1 cellular context compared by ENCODE assay signal in the genomic region with DNA sequence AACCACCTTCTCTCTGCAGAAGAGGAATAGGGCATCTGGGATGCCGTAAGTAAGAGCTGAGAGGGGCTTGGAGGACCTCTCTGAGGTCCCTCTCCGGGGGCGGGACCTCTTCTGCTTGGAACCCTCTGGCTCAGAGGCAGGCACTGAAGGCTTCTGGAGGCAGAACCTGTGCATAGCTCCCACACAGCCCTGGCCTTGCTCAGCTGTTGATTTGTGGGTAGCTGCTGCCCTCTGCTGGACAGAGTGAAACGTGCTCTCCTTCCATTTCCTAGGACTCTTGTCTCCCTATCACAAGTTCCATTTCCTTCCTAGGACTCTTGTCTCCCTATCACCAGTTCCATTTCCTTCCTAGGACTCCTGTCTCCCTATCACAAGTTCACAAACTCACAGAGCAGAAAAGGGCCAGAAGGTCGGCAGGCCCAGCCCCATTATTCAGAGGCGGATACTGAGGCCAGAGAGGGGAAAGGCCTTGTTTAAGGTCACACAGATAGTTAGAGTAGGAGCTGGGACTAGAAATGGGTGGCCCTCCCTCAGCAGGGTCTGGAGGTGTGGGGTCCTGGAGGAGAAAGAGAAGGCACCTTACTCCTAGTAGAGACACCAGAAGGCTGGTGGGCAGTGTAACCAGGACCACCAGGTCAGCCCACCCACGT.
TF ChIP-seq lines count a peak whose summit lies in the region.

No MANE protein-coding gene starts in this region.

TF ChIP-seq in HepG2, 621 proteins besides CTCF, POLR2A, EP300 and RAD21 (continued from another document and continues in another):
- TF ChIP-seq, protein P1, sequence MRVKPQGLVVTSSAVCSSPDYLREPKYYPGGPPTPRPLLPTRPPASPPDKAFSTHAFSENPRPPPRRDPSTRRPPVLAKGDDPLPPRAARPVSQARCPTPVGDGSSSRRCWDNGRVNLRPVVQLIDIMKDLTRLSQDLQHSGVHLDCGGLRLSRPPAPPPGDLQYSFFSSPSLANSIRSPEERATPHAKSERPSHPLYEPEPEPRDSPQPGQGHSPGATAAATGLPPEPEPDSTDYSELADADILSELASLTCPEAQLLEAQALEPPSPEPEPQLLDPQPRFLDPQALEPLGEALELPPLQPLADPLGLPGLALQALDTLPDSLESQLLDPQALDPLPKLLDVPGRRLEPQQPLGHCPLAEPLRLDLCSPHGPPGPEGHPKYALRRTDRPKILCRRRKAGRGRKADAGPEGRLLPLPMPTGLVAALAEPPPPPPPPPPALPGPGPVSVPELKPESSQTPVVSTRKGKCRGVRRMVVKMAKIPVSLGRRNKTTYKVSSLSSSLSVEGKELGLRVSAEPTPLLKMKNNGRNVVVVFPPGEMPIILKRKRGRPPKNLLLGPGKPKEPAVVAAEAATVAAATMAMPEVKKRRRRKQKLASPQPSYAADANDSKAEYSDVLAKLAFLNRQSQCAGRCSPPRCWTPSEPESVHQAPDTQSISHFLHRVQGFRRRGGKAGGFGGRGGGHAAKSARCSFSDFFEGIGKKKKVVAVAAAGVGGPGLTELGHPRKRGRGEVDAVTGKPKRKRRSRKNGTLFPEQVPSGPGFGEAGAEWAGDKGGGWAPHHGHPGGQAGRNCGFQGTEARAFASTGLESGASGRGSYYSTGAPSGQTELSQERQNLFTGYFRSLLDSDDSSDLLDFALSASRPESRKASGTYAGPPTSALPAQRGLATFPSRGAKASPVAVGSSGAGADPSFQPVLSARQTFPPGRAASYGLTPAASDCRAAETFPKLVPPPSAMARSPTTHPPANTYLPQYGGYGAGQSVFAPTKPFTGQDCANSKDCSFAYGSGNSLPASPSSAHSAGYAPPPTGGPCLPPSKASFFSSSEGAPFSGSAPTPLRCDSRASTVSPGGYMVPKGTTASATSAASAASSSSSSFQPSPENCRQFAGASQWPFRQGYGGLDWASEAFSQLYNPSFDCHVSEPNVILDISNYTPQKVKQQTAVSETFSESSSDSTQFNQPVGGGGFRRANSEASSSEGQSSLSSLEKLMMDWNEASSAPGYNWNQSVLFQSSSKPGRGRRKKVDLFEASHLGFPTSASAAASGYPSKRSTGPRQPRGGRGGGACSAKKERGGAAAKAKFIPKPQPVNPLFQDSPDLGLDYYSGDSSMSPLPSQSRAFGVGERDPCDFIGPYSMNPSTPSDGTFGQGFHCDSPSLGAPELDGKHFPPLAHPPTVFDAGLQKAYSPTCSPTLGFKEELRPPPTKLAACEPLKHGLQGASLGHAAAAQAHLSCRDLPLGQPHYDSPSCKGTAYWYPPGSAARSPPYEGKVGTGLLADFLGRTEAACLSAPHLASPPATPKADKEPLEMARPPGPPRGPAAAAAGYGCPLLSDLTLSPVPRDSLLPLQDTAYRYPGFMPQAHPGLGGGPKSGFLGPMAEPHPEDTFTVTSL (CRISPR knock-in tag; IDR thresholded peaks at IDR 0.05; ENCODE audit: borderline replicate concordance) = no peak
- TF ChIP-seq ZNF605 (CRISPR knock-in tag; IDR thresholded peaks at IDR 0.05) (no peak), HCFC1 (IDR thresholded peaks at IDR 0.05; ENCODE audit: low read depth, low read length) (no peak), MIXL1 (CRISPR knock-in tag; IDR thresholded peaks at IDR 0.05) (0 out of 2 replicates have a peak, but pooled peaks have one; percentile 38), ZNF121 (CRISPR knock-in tag; IDR thresholded peaks at IDR 0.05) (no peak), U2AF1 (optimal IDR thresholded peaks at IDR 0.05; ENCODE audit: low read depth, low read length) (no peak), ZNF552 (CRISPR knock-in tag; IDR thresholded peaks at IDR 0.05; ENCODE audit: borderline replicate concordance) (no peak), ZNF430 (CRISPR knock-in tag; IDR thresholded peaks at IDR 0.05) (no peak), CHD4 (IDR thresholded peaks at IDR 0.05; ENCODE audit: borderline replicate concordance, low read length) (no peak), ZNF329 (CRISPR knock-in tag; IDR thresholded peaks at IDR 0.05; ENCODE audit: low read depth) (no peak), SYNCRIP (IDR thresholded peaks at IDR 0.05; ENCODE audit: insufficient read depth, low read depth, low read length) (no peak), ZNF747 (CRISPR knock-in tag; IDR thresholded peaks at IDR 0.05; ENCODE audit: borderline replicate concordance) (no peak), SOX6 (IDR thresholded peaks at IDR 0.05) (no peak), SOX6 (CRISPR knock-in tag; IDR thresholded peaks at IDR 0.05) (no peak), MTF1 (CRISPR knock-in tag; IDR thresholded peaks at IDR 0.05) (no peak), ZBTB42 (CRISPR knock-in tag; IDR thresholded peaks at IDR 0.05) (no peak), ZNF713 (CRISPR knock-in tag; IDR thresholded peaks at IDR 0.05) (no peak), ERF (CRISPR knock-in tag; IDR thresholded peaks at IDR 0.05) (0 out of 2 replicates have a peak, but pooled peaks have one; percentile 26), THAP11 (CRISPR knock-in tag; IDR thresholded peaks at IDR 0.05) (no peak), ZNF564 (CRISPR knock-in tag; IDR thresholded peaks at IDR 0.05) (no peak), SMARCC2 (IDR thresholded peaks at IDR 0.05) (no peak), NRL (CRISPR knock-in tag; IDR thresholded peaks at IDR 0.05; ENCODE audit: borderline replicate concordance) (no peak), ATF7 (IDR thresholded peaks at IDR 0.05) (no peak), ATF7 (CRISPR knock-in tag; IDR thresholded peaks at IDR 0.05) (no peak), HDAC1 (CRISPR knock-in tag; IDR thresholded peaks at IDR 0.05) (no peak), ZNF570 (CRISPR knock-in tag; IDR thresholded peaks at IDR 0.05; ENCODE audit: borderline replicate concordance) (no peak)
- TF ChIP-seq, protein P2, sequence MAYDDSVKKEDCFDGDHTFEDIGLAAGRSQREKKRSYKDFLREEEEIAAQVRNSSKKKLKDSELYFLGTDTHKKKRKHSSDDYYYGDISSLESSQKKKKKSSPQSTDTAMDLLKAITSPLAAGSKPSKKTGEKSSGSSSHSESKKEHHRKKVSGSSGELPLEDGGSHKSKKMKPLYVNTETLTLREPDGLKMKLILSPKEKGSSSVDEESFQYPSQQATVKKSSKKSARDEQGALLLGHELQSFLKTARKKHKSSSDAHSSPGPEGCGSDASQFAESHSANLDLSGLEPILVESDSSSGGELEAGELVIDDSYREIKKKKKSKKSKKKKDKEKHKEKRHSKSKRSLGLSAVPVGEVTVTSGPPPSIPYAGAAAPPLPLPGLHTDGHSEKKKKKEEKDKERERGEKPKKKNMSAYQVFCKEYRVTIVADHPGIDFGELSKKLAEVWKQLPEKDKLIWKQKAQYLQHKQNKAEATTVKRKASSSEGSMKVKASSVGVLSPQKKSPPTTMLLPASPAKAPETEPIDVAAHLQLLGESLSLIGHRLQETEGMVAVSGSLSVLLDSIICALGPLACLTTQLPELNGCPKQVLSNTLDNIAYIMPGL (CRISPR knock-in tag; IDR thresholded peaks at IDR 0.05; ENCODE audit: borderline replicate concordance in 1 of 2, low read depth in 1 of 2) = peak in 1 of 2 experiments; percentile 46; a peak in 1 of 4 replicates
- TF ChIP-seq, protein P3, sequence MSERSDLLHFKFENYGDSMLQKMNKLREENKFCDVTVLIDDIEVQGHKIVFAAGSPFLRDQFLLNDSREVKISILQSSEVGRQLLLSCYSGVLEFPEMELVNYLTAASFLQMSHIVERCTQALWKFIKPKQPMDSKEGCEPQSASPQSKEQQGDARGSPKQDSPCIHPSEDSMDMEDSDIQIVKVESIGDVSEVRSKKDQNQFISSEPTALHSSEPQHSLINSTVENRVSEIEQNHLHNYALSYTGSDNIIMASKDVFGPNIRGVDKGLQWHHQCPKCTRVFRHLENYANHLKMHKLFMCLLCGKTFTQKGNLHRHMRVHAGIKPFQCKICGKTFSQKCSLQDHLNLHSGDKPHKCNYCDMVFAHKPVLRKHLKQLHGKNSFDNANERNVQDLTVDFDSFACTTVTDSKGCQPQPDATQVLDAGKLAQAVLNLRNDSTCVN (CRISPR knock-in tag; IDR thresholded peaks at IDR 0.05; ENCODE audit: borderline replicate concordance) = no peak
- TF ChIP-seq, protein P4, sequence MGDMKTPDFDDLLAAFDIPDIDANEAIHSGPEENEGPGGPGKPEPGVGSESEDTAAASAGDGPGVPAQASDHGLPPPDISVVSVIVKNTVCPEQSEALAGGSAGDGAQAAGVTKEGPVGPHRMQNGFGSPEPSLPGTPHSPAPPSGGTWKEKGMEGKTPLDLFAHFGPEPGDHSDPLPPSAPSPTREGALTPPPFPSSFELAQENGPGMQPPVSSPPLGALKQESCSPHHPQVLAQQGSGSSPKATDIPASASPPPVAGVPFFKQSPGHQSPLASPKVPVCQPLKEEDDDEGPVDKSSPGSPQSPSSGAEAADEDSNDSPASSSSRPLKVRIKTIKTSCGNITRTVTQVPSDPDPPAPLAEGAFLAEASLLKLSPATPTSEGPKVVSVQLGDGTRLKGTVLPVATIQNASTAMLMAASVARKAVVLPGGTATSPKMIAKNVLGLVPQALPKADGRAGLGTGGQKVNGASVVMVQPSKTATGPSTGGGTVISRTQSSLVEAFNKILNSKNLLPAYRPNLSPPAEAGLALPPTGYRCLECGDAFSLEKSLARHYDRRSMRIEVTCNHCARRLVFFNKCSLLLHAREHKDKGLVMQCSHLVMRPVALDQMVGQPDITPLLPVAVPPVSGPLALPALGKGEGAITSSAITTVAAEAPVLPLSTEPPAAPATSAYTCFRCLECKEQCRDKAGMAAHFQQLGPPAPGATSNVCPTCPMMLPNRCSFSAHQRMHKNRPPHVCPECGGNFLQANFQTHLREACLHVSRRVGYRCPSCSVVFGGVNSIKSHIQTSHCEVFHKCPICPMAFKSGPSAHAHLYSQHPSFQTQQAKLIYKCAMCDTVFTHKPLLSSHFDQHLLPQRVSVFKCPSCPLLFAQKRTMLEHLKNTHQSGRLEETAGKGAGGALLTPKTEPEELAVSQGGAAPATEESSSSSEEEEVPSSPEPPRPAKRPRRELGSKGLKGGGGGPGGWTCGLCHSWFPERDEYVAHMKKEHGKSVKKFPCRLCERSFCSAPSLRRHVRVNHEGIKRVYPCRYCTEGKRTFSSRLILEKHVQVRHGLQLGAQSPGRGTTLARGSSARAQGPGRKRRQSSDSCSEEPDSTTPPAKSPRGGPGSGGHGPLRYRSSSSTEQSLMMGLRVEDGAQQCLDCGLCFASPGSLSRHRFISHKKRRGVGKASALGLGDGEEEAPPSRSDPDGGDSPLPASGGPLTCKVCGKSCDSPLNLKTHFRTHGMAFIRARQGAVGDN (CRISPR knock-in tag; IDR thresholded peaks at IDR 0.05) = 0 out of 2 replicates have a peak, but pooled peaks have one; percentile 17
- TF ChIP-seq, protein P5, sequence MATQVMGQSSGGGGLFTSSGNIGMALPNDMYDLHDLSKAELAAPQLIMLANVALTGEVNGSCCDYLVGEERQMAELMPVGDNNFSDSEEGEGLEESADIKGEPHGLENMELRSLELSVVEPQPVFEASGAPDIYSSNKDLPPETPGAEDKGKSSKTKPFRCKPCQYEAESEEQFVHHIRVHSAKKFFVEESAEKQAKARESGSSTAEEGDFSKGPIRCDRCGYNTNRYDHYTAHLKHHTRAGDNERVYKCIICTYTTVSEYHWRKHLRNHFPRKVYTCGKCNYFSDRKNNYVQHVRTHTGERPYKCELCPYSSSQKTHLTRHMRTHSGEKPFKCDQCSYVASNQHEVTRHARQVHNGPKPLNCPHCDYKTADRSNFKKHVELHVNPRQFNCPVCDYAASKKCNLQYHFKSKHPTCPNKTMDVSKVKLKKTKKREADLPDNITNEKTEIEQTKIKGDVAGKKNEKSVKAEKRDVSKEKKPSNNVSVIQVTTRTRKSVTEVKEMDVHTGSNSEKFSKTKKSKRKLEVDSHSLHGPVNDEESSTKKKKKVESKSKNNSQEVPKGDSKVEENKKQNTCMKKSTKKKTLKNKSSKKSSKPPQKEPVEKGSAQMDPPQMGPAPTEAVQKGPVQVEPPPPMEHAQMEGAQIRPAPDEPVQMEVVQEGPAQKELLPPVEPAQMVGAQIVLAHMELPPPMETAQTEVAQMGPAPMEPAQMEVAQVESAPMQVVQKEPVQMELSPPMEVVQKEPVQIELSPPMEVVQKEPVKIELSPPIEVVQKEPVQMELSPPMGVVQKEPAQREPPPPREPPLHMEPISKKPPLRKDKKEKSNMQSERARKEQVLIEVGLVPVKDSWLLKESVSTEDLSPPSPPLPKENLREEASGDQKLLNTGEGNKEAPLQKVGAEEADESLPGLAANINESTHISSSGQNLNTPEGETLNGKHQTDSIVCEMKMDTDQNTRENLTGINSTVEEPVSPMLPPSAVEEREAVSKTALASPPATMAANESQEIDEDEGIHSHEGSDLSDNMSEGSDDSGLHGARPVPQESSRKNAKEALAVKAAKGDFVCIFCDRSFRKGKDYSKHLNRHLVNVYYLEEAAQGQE (IDR thresholded peaks at IDR 0.05; ENCODE audit: borderline replicate concordance in 1 of 2, low read depth in 1 of 2, low read length in 2 of 2) = no peak
- TF ChIP-seq, protein P6, sequence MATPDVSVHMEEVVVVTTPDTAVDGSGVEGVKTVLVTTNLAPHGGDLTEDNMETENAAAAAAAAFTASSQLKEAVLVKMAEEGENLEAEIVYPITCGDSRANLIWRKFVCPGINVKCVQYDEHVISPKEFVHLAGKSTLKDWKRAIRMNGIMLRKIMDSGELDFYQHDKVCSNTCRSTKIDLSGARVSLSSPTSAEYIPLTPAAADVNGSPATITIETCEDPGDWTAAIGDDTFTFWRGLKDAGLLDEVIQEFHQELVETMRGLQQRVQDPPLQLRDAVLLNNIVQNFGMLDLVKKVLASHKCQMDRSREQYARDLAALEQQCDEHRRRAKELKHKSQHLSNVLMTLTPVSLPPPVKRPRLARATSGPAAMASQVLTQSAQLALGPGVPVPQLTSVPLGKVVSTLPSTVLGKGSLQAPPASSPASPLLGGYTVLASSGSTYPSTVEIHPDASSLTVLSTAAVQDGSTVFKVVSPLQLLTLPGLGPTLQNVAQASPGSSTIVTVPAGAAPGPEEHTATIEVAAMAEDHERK (CRISPR knock-in tag; IDR thresholded peaks at IDR 0.05; ENCODE audit: low read depth) = no peak
- TF ChIP-seq, protein P7, sequence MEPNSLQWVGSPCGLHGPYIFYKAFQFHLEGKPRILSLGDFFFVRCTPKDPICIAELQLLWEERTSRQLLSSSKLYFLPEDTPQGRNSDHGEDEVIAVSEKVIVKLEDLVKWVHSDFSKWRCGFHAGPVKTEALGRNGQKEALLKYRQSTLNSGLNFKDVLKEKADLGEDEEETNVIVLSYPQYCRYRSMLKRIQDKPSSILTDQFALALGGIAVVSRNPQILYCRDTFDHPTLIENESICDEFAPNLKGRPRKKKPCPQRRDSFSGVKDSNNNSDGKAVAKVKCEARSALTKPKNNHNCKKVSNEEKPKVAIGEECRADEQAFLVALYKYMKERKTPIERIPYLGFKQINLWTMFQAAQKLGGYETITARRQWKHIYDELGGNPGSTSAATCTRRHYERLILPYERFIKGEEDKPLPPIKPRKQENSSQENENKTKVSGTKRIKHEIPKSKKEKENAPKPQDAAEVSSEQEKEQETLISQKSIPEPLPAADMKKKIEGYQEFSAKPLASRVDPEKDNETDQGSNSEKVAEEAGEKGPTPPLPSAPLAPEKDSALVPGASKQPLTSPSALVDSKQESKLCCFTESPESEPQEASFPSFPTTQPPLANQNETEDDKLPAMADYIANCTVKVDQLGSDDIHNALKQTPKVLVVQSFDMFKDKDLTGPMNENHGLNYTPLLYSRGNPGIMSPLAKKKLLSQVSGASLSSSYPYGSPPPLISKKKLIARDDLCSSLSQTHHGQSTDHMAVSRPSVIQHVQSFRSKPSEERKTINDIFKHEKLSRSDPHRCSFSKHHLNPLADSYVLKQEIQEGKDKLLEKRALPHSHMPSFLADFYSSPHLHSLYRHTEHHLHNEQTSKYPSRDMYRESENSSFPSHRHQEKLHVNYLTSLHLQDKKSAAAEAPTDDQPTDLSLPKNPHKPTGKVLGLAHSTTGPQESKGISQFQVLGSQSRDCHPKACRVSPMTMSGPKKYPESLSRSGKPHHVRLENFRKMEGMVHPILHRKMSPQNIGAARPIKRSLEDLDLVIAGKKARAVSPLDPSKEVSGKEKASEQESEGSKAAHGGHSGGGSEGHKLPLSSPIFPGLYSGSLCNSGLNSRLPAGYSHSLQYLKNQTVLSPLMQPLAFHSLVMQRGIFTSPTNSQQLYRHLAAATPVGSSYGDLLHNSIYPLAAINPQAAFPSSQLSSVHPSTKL (CRISPR knock-in tag; IDR thresholded peaks at IDR 0.05) = 0 out of 2 replicates have a peak, but pooled peaks have one; percentile 18
